In the genomic region with DNA sequence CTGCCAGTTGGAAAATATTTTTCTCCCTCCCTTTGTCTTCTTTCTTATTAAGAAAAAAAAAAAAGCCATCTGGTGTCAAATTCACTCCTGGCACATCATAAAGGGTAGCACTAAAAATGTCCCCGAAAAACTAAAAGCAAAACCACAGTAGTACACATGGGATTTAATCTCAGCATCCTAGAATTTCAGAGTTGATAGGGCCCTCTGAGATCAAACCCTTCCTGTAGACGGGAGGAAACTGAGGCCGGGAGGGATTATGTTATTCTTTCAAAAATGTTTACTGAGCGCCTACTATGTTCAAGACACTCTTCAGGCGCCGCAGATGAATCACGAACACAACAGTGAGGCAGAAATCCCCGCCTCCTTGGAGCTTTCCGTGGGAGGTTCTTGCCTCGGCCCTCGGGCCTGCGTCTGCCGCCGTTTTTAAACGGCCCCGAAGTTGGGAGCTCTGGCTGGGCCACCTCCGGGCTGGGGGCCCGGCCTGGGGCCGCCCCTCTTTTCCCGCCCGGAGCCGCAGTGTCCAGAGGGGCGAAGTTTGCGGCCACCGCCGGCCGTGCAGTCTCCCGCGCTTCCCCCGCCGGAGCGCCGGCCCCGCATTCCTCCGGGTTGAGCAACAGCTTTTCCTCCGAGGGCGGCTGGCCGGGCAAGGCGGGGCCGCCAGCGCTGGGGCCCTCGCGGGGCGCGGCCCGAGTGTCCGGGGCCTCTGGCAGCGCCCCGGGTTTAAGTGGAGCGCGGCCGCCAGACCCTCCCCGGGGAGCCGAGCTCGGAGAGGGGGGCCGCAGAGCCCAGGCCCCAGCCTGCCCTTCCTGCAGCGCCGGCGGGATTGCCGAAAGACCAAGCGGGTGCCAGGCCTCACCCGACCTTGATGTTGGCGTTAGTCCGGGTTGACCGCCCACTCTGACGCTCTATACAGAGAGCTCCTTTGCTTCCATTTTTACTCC, we compare ENCODE assay signal across 1 cellular context.
TF ChIP-seq lines count a peak whose summit lies in the region.

No MANE protein-coding gene starts in this region.

TF ChIP-seq in K562, 482 proteins besides CTCF, POLR2A, EP300 and RAD21 (continues in another document):
- TF ChIP-seq ZNF175 (CRISPR knock-in tag; IDR thresholded peaks at IDR 0.05; ENCODE audit: low read depth) (no peak), CBX5 (IDR thresholded peaks at IDR 0.05; ENCODE audit: borderline replicate concordance, low read depth) (no peak), L3MBTL2 (IDR thresholded peaks at IDR 0.05) (peak; percentile 83), BCL6 (CRISPR knock-in tag; IDR thresholded peaks at IDR 0.05) (no peak), LCOR (CRISPR knock-in tag; IDR thresholded peaks at IDR 0.05) (no peak), SAP30 (IDR thresholded peaks at IDR 0.05; ENCODE audit: borderline replicate concordance, insufficient read depth, low read depth, low read length, poor library complexity, severe bottlenecking) (no peak), ILK (tag; IDR thresholded peaks at IDR 0.05; ENCODE audit: borderline replicate concordance, low read depth) (no peak), PHF8 (IDR thresholded peaks at IDR 0.05; ENCODE audit: borderline replicate concordance, low read length) (peak; percentile 66; the same call in 1 of the 2 replicates), MAZ (CRISPR knock-in tag; conservative IDR thresholded peaks at IDR 0.05 in 1 of 2, IDR thresholded peaks at IDR 0.05 in 1 of 2) (peak in 1 of 2 experiments; percentile 80; a peak in 2 of 4 replicates), GTF2F1 (IDR thresholded peaks at IDR 0.05; ENCODE audit: low read depth, low read length) (no peak), TEAD4 (IDR thresholded peaks at IDR 0.05; ENCODE audit: low read length) (peak; percentile 58), TEAD4 (CRISPR knock-in tag; IDR thresholded peaks at IDR 0.05; ENCODE audit: borderline replicate concordance) (no peak), GABPA (tag; conservative IDR thresholded peaks at IDR 0.05; ENCODE audit: low read depth) (no peak), C11orf30 (IDR thresholded peaks at IDR 0.05; ENCODE audit: low read depth) (no peak), CEBPG (CRISPR knock-in tag; IDR thresholded peaks at IDR 0.05) (peak; percentile 81), CEBPG (tag; conservative IDR thresholded peaks at IDR 0.05 in 1 of 2, IDR thresholded peaks at IDR 0.05 in 1 of 2) (peak; percentile 83 to 93), SRF (CRISPR knock-in tag; IDR thresholded peaks at IDR 0.05) (0 out of 4 replicates have a peak, but pooled peaks of 1 of the 2 experiments have one; percentile 16), FIP1L1 (IDR thresholded peaks at IDR 0.05; ENCODE audit: low read depth, low read length, poor library complexity, severe bottlenecking) (peak; percentile 57), RBFOX2 (IDR thresholded peaks at IDR 0.05; ENCODE audit: low read depth, low read length) (peak; percentile 72), MBD2 (IDR thresholded peaks at IDR 0.05; ENCODE audit: borderline replicate concordance, low read depth) (no peak), HDAC2 (IDR thresholded peaks at IDR 0.05) (0 out of 2 replicates have a peak, but pooled peaks have one; percentile 13), NFIX (CRISPR knock-in tag; IDR thresholded peaks at IDR 0.05; ENCODE audit: low read depth) (no peak), ZNF77 (CRISPR knock-in tag; IDR thresholded peaks at IDR 0.05) (no peak), HNRNPLL (IDR thresholded peaks at IDR 0.05; ENCODE audit: low read depth, low read length, poor library complexity, severe bottlenecking) (peak; percentile 41), SMARCA4 (IDR thresholded peaks at IDR 0.05) (no peak), ZBTB7A (IDR thresholded peaks at IDR 0.05; ENCODE audit: borderline replicate concordance, control insufficient read depth, low read depth, low read length) (peak; percentile 61; the same call in 1 of the 2 replicates), MXI1 (IDR thresholded peaks at IDR 0.05; ENCODE audit: low read depth, low read length) (no peak), POLR3A (IDR thresholded peaks at IDR 0.05; ENCODE audit: borderline replicate concordance, extremely low read depth, insufficient read depth, insufficient read length) (no peak), TEAD2 (tag; IDR thresholded peaks at IDR 0.05) (peak; percentile 74), MCM7 (IDR thresholded peaks at IDR 0.05) (no peak), CCNT2 (IDR thresholded peaks at IDR 0.05; ENCODE audit: borderline replicate concordance, extremely low read depth, insufficient read length, low read depth, low read length) (peak; percentile 43), POLR3G (IDR thresholded peaks at IDR 0.05; ENCODE audit: extremely low read depth, insufficient read length, insufficient replicate concordance) (no peak), SOX6 (IDR thresholded peaks at IDR 0.05) (0 out of 2 replicates have a peak, but pooled peaks have one; percentile 16), GATAD2B (IDR thresholded peaks at IDR 0.05; ENCODE audit: borderline replicate concordance) (peak; percentile 59; the same call in 1 of the 2 replicates), NFE2 (IDR thresholded peaks at IDR 0.05; ENCODE audit: low read depth) (no peak), ZNF12 (CRISPR knock-in tag; IDR thresholded peaks at IDR 0.05) (peak; percentile 40; the same call in 1 of the 2 replicates)
- TF ChIP-seq, protein P1, sequence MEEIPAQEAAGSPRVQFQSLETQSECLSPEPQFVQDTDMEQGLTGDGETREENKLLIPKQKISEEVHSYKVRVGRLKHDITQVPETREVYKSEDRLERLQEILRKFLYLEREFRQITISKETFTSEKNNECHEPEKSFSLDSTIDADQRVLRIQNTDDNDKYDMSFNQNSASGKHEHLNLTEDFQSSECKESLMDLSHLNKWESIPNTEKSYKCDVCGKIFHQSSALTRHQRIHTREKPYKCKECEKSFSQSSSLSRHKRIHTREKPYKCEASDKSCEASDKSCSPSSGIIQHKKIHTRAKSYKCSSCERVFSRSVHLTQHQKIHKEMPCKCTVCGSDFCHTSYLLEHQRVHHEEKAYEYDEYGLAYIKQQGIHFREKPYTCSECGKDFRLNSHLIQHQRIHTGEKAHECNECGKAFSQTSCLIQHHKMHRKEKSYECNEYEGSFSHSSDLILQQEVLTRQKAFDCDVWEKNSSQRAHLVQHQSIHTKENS (CRISPR knock-in tag; IDR thresholded peaks at IDR 0.05) = no peak
- TF ChIP-seq, protein P2, sequence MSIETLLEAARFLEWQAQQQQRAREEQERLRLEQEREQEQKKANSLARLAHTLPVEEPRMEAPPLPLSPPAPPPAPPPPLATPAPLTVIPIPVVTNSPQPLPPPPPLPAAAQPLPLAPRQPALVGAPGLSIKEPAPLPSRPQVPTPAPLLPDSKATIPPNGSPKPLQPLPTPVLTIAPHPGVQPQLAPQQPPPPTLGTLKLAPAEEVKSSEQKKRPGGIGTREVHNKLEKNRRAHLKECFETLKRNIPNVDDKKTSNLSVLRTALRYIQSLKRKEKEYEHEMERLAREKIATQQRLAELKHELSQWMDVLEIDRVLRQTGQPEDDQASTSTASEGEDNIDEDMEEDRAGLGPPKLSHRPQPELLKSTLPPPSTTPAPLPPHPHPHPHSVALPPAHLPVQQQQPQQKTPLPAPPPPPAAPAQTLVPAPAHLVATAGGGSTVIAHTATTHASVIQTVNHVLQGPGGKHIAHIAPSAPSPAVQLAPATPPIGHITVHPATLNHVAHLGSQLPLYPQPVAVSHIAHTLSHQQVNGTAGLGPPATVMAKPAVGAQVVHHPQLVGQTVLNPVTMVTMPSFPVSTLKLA (conservative IDR thresholded peaks at IDR 0.05) = no peak
- TF ChIP-seq, protein P3, sequence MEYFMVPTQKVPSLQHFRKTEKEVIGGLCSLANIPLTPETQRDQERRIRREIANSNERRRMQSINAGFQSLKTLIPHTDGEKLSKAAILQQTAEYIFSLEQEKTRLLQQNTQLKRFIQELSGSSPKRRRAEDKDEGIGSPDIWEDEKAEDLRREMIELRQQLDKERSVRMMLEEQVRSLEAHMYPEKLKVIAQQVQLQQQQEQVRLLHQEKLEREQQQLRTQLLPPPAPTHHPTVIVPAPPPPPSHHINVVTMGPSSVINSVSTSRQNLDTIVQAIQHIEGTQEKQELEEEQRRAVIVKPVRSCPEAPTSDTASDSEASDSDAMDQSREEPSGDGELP (CRISPR knock-in tag; IDR thresholded peaks at IDR 0.05; ENCODE audit: borderline replicate concordance) = peak; percentile 54; the same call in 1 of the 2 replicates
- TF ChIP-seq, protein P4, sequence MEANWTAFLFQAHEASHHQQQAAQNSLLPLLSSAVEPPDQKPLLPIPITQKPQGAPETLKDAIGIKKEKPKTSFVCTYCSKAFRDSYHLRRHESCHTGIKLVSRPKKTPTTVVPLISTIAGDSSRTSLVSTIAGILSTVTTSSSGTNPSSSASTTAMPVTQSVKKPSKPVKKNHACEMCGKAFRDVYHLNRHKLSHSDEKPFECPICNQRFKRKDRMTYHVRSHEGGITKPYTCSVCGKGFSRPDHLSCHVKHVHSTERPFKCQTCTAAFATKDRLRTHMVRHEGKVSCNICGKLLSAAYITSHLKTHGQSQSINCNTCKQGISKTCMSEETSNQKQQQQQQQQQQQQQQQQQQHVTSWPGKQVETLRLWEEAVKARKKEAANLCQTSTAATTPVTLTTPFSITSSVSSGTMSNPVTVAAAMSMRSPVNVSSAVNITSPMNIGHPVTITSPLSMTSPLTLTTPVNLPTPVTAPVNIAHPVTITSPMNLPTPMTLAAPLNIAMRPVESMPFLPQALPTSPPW (CRISPR knock-in tag; IDR thresholded peaks at IDR 0.05) = peak; percentile 78
- TF ChIP-seq, protein P5, sequence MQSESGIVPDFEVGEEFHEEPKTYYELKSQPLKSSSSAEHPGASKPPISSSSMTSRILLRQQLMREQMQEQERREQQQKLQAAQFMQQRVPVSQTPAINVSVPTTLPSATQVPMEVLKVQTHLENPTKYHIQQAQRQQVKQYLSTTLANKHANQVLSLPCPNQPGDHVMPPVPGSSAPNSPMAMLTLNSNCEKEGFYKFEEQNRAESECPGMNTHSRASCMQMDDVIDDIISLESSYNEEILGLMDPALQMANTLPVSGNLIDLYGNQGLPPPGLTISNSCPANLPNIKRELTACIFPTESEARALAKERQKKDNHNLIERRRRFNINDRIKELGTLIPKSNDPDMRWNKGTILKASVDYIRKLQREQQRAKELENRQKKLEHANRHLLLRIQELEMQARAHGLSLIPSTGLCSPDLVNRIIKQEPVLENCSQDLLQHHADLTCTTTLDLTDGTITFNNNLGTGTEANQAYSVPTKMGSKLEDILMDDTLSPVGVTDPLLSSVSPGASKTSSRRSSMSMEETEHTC (IDR thresholded peaks at IDR 0.05) = no peak
- TF ChIP-seq, protein P6, sequence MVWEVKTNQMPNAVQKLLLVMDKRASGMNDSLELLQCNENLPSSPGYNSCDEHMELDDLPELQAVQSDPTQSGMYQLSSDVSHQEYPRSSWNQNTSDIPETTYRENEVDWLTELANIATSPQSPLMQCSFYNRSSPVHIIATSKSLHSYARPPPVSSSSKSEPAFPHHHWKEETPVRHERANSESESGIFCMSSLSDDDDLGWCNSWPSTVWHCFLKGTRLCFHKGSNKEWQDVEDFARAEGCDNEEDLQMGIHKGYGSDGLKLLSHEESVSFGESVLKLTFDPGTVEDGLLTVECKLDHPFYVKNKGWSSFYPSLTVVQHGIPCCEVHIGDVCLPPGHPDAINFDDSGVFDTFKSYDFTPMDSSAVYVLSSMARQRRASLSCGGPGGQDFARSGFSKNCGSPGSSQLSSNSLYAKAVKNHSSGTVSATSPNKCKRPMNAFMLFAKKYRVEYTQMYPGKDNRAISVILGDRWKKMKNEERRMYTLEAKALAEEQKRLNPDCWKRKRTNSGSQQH (CRISPR knock-in tag; IDR thresholded peaks at IDR 0.05) = no peak
- TF ChIP-seq, protein P7, sequence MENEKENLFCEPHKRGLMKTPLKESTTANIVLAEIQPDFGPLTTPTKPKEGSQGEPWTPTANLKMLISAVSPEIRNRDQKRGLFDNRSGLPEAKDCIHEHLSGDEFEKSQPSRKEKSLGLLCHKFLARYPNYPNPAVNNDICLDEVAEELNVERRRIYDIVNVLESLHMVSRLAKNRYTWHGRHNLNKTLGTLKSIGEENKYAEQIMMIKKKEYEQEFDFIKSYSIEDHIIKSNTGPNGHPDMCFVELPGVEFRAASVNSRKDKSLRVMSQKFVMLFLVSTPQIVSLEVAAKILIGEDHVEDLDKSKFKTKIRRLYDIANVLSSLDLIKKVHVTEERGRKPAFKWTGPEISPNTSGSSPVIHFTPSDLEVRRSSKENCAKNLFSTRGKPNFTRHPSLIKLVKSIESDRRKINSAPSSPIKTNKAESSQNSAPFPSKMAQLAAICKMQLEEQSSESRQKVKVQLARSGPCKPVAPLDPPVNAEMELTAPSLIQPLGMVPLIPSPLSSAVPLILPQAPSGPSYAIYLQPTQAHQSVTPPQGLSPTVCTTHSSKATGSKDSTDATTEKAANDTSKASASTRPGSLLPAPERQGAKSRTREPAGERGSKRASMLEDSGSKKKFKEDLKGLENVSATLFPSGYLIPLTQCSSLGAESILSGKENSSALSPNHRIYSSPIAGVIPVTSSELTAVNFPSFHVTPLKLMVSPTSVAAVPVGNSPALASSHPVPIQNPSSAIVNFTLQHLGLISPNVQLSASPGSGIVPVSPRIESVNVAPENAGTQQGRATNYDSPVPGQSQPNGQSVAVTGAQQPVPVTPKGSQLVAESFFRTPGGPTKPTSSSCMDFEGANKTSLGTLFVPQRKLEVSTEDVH (IDR thresholded peaks at IDR 0.05; ENCODE audit: low read depth, partially characterized antibody) = no peak
